Comparison of ENCODE assay signal across 25 cellular contexts in genomic region chr17:64276961-64277505, GRCh38. TPM values are rescaled to one million over a fixed set of nuclear protein-coding genes. Genes with fewer than 3 reads are reported as not detected.
DNase-seq lines count a peak whose midpoint lies in the region; TF ChIP-seq lines count a peak whose summit lies in the region.
"Had no signal": no experiment of that assay in that cellular context is flagged by ENCODE, and none has a peak within 500 bp of the region (broad histone marks: within the 10 kb centered on the region; RNA-seq: fewer than 3 reads in every experiment).

No MANE protein-coding gene starts in this region.

- no peak for DNase-seq in activated T-helper 2 cell treated with anti-CD3 and anti-CD28 coated beads, Interferon-gamma antibody, Interleukin-2, Interleukin-4, amounts not matched to agents 10 μg/mL and 5 μg/mL and 100 μg/mL, durations not matched to agents 14 hours and 24 hours and 36 hours (ENCODE audit: low spot score)
- DNase-seq in esophagus muscularis mucosa (ENCODE audit: extremely low spot score): no peak
- DNase-seq in myocyte (ENCODE audit: low read depth): peak; percentile 41
- DNase-seq in testis: no peak
- no peak for DNase-seq in T-helper 9 cell
- DNase-seq in SK-N-DZ (ENCODE audit: low spot score): no peak
- no peak for DNase-seq in ACHN
- DNase-seq: activated CD4-positive, alpha-beta memory T cell treated with anti-CD3 and anti-CD28 coated beads for 36 hours; activated CD4-positive, CD25-positive, alpha-beta regulatory T cell treated with anti-CD3 and anti-CD28 coated beads, Interleukin-2, amount 50 U/mL, for 72 hours; activated naive CD4-positive, alpha-beta T cell treated with anti-CD3 and anti-CD28 coated beads for 36 hours; adrenal gland; BE2C; brain microvascular endothelial cell; effector CD4-positive, alpha-beta T cell; EL; MM.1S; naive B cell; NCI-H2081; NCI-H345; NCI-H69; SHP77; stimulated activated CD4-positive, alpha-beta T cell treated with anti-CD3 and anti-CD28 coated beads, Interleukin-15, amount 100 ng/mL, for 24 hours had no signal

- H3K27ac Mint-ChIP-seq in activated T-helper 2 cell treated with anti-CD3 and anti-CD28 coated beads, Interferon-gamma antibody, Interleukin-2, Interleukin-4, amounts not matched to agents 10 μg/mL and 5 μg/mL and 100 μg/mL, durations not matched to agents 14 hours and 24 hours and 36 hours: peak overlapping the region; percentile 0
- H3K27ac Mint-ChIP-seq: activated CD4-positive, alpha-beta memory T cell treated with anti-CD3 and anti-CD28 coated beads for 36 hours; activated naive CD4-positive, alpha-beta T cell treated with anti-CD3 and anti-CD28 coated beads for 36 hours; activated T-helper 1 cell treated with anti-CD3 and anti-CD28 coated beads, Interleukin-12 subunit alpha, Interleukin-12 subunit beta, Interleukin-2, Interleukin-4 antibody, amounts not matched to agents 30 ng/mL and 10 ng/mL and 1 ng/mL, durations not matched to agents 14 hours and 24 hours and 36 hours; stimulated activated memory B cell treated with anti-CD40 and anti-IgM and Interleukin-4, amounts not matched to agents 10 μg/mL and 1 μg/mL and 100 μg/mL, for 72 hours had no signal

- H3K4me3 ChIP-seq in esophagus muscularis mucosa (no peak overlapping the region), testis (no peak overlapping the region)
- H3K4me3 ChIP-seq: adrenal gland, prostate gland had no signal

- in situ Hi-C loops in ACHN (cut with HindIII; ENCODE audit: low pct_ligation_motif_present, low pct_unique_long_range_greater_than_20kb, low sequenced_read_pairs): no loop called here

- H3K27ac ChIP-seq in esophagus muscularis mucosa (replicated peaks in 1 of 4) (peak overlapping the region in 3 of 4 donors; percentile 19 to 62 (median 54)), testis (peak overlapping the region; percentile 49 to 72)
- H3K27ac ChIP-seq: brain microvascular endothelial cell, prostate gland had no signal

- H3K36me3 ChIP-seq in esophagus muscularis mucosa (no peaks in the 10 kb centered on the region), testis (ENCODE audit: low read depth, missing control alignments) (no peaks in the 10 kb centered on the region)
- H3K36me3 ChIP-seq: adrenal gland, BE2C, brain microvascular endothelial cell, prostate gland had no signal

- H3K4me1 Mint-ChIP-seq in activated T-helper 2 cell treated with anti-CD3 and anti-CD28 coated beads, Interferon-gamma antibody, Interleukin-2, Interleukin-4, amounts not matched to agents 10 μg/mL and 5 μg/mL and 100 μg/mL, durations not matched to agents 14 hours and 24 hours and 36 hours (ENCODE audit: low read depth): peaks cover 4% of the 10 kb centered on the region

- H3K4me1 ChIP-seq in esophagus muscularis mucosa: peaks cover 6 to 18% (median 13%) of the 10 kb centered on the region in 4 donors
- H3K4me1 ChIP-seq in testis: peaks cover 7% of the 10 kb centered on the region
- H3K4me1 ChIP-seq: prostate gland had no signal

- H3K27me3 Mint-ChIP-seq in activated T-helper 2 cell treated with anti-CD3 and anti-CD28 coated beads, Interferon-gamma antibody, Interleukin-2, Interleukin-4, amounts not matched to agents 10 μg/mL and 5 μg/mL and 100 μg/mL, durations not matched to agents 14 hours and 24 hours and 36 hours (ENCODE audit: low read depth): no peaks in the 10 kb centered on the region
- H3K27me3 Mint-ChIP-seq: activated CD4-positive, alpha-beta memory T cell treated with anti-CD3 and anti-CD28 coated beads for 36 hours; naive B cell; stimulated activated memory B cell treated with anti-CD40 and anti-IgM and Interleukin-4, amounts not matched to agents 10 μg/mL and 1 μg/mL and 100 μg/mL, for 72 hours had no signal

- H3K9me3 ChIP-seq in esophagus muscularis mucosa (peaks cover 0 to 1% (median 0%) of the 10 kb centered on the region in 4 donors), testis (no peaks in the 10 kb centered on the region)
- H3K9me3 ChIP-seq: adrenal gland, BE2C, prostate gland had no signal

- no peaks in the 10 kb centered on the region for H3K36me3 Mint-ChIP-seq in activated T-helper 2 cell treated with anti-CD3 and anti-CD28 coated beads, Interferon-gamma antibody, Interleukin-2, Interleukin-4, amounts not matched to agents 10 μg/mL and 5 μg/mL and 100 μg/mL, durations not matched to agents 14 hours and 24 hours and 36 hours (ENCODE audit: low read depth)
- H3K36me3 Mint-ChIP-seq: activated CD4-positive, alpha-beta memory T cell treated with anti-CD3 and anti-CD28 coated beads for 36 hours; naive B cell; stimulated activated memory B cell treated with anti-CD40 and anti-IgM and Interleukin-4, amounts not matched to agents 10 μg/mL and 1 μg/mL and 100 μg/mL, for 72 hours had no signal

- WGBS in esophagus muscularis mucosa: 86% methylated on average over 11 of the region's 11 CpGs
- 87 to 89% methylated on average over 11 of the region's 11 CpGs for WGBS in testis, 2 donors

- TF ChIP-seq CTCF in esophagus muscularis mucosa (IDR thresholded peaks at IDR 0.05): no peak
- TF ChIP-seq CTCF in testis (IDR thresholded peaks at IDR 0.05): no peak

- H3K27me3 ChIP-seq in esophagus muscularis mucosa (no peaks in the 10 kb centered on the region), testis (no peaks in the 10 kb centered on the region)
- H3K27me3 ChIP-seq: adrenal gland, BE2C, brain microvascular endothelial cell had no signal

- no peak overlapping the region for H3K4me3 Mint-ChIP-seq in activated T-helper 2 cell treated with anti-CD3 and anti-CD28 coated beads, Interferon-gamma antibody, Interleukin-2, Interleukin-4, amounts not matched to agents 10 μg/mL and 5 μg/mL and 100 μg/mL, durations not matched to agents 14 hours and 24 hours and 36 hours (ENCODE audit: low read depth)
- H3K4me3 Mint-ChIP-seq: activated CD4-positive, alpha-beta memory T cell treated with anti-CD3 and anti-CD28 coated beads for 36 hours; activated naive CD4-positive, alpha-beta T cell treated with anti-CD3 and anti-CD28 coated beads for 36 hours; activated T-helper 1 cell treated with anti-CD3 and anti-CD28 coated beads, Interleukin-12 subunit alpha, Interleukin-12 subunit beta, Interleukin-2, Interleukin-4 antibody, amounts not matched to agents 30 ng/mL and 10 ng/mL and 1 ng/mL, durations not matched to agents 14 hours and 24 hours and 36 hours; stimulated activated memory B cell treated with anti-CD40 and anti-IgM and Interleukin-4, amounts not matched to agents 10 μg/mL and 1 μg/mL and 100 μg/mL, for 72 hours had no signal

- TF ChIP-seq POLR2A in esophagus muscularis mucosa (IDR thresholded peaks at IDR 0.05; ENCODE audit: low read depth) (no peak), testis (IDR thresholded peaks at IDR 0.05) (no peak)

- intact Hi-C loops in activated T-helper 2 cell treated with anti-CD3 and anti-CD28 coated beads, Interferon-gamma antibody, Interleukin-2, Interleukin-4, amounts not matched to agents 10 μg/mL and 5 μg/mL and 100 μg/mL, durations not matched to agents 14 hours and 24 hours and 36 hours (cut with micrococcal nuclease): no loop called here
- intact Hi-C loops in esophagus muscularis mucosa (cut with DNase I): no loop called here
- intact Hi-C loops in testis (cut with DNase I; ENCODE audit: low total_unique reads): loop anchor here (10.0 kb wide), 1 partner anchor 112 kb away; no protein-coding TSS in a partner anchor

- no peak for TF ChIP-seq EP300 in esophagus muscularis mucosa (IDR thresholded peaks at IDR 0.05)

- H3K9me3 Mint-ChIP-seq in activated T-helper 2 cell treated with anti-CD3 and anti-CD28 coated beads, Interferon-gamma antibody, Interleukin-2, Interleukin-4, amounts not matched to agents 10 μg/mL and 5 μg/mL and 100 μg/mL, durations not matched to agents 14 hours and 24 hours and 36 hours: peaks cover under 1% of the 10 kb centered on the region
- H3K9me3 Mint-ChIP-seq: activated naive CD4-positive, alpha-beta T cell treated with anti-CD3 and anti-CD28 coated beads for 36 hours; stimulated activated memory B cell treated with anti-CD40 and anti-IgM and Interleukin-4, amounts not matched to agents 10 μg/mL and 1 μg/mL and 100 μg/mL, for 72 hours had no signal

RNA-seq across cellular contexts. Expression of gene TEX2, which starts 14.0 kb away (rescaled TPM):
- 20.7 and 22.0 TPM in 2 replicates for total RNA-seq in activated T-helper 2 cell treated with anti-CD3 and anti-CD28 coated beads, Interferon-gamma antibody, Interleukin-2, Interleukin-4, amounts not matched to agents 10 μg/mL and 5 μg/mL and 100 μg/mL, durations not matched to agents 14 hours and 24 hours and 36 hours
- total RNA-seq in esophagus muscularis mucosa (10 to 100 TPM; 32.6 to 58.7 (median 46.1) TPM), myocyte (77.4 and 90.2 TPM in 2 replicates), testis (10 to 100 TPM; 66.0 to 99.9 TPM)
- polyA plus RNA-seq in myocyte (2012): 51.2 TPM
- polyA plus RNA-seq in testis (ENCODE audit: insufficient read depth, low read depth, low replicate concordance): 136 TPM
- 7.8 and 9.3 TPM in 2 replicates for polyA plus RNA-seq in SK-N-DZ (2014; cell fraction: cytosol; rRNA removed)
- 19.5 and 21.8 TPM in 2 replicates for polyA plus RNA-seq in SK-N-DZ (2014; cell fraction: nucleus; rRNA removed)
